In genomic region chr4:44772340-44772739, GRCh38 we compare ENCODE assay signal across 33 cellular contexts.
"Had no signal": no experiment of that assay in that cellular context is flagged by ENCODE, and none has a peak within 500 bp of the region (broad histone marks: within the 10 kb centered on the region; RNA-seq: fewer than 3 reads in every experiment).

No MANE protein-coding gene starts in this region.

- ATAC-seq: activated CD4-positive, CD25-positive, alpha-beta regulatory T cell treated with anti-CD3 and anti-CD28 coated beads, Interleukin-2, amount 50 U/mL, for 24 hours; activated CD8-positive, alpha-beta memory T cell treated with anti-CD3 and anti-CD28 coated beads, Interleukin-2, amount 10 ng/mL, durations not matched to agents 7 days and 5 days; activated CD8-positive, alpha-beta T cell treated with anti-CD3 and anti-CD28 coated beads, Interleukin-2, amount 10 ng/mL, durations not matched to agents 7 days and 5 days; activated naive CD8-positive, alpha-beta T cell treated with anti-CD3 and anti-CD28 coated beads, Interleukin-2, amount 50 U/mL, for 24 hours; esophagus mucosa; T-helper 17 cell had no signal

- H3K4me1 Mint-ChIP-seq: activated B cell treated with CpG ODN at 0.5 μM for 24 hours; activated CD8-positive, alpha-beta memory T cell treated with anti-CD3 and anti-CD28 coated beads, Interleukin-2, amount 10 ng/mL, durations not matched to agents 7 days and 5 days; activated naive CD4-positive, alpha-beta T cell treated with anti-CD3 and anti-CD28 coated beads, Interleukin-2, amount 50 U/mL, for 24 hours; activated naive CD8-positive, alpha-beta T cell treated with anti-CD3 and anti-CD28 coated beads for 36 hours; activated naive CD8-positive, alpha-beta T cell treated with anti-CD3 and anti-CD28 coated beads, Interleukin-2, amount 50 U/mL, for 24 hours; brain; central memory CD8-positive, alpha-beta T cell; endodermal cell; T-helper 17 cell had no signal

- H3K9me3 ChIP-seq: ascending aorta had no signal

- H3K27me3 Mint-ChIP-seq: activated CD8-positive, alpha-beta memory T cell treated with anti-CD3 and anti-CD28 coated beads, Interleukin-2, amount 10 ng/mL, durations not matched to agents 7 days and 5 days; dendritic cell treated with granulocyte-macrophage colony-stimulating factor and Interleukin-4, amounts not matched to agents 40 ng/mL and 50 ng/mL, for 4 days had no signal

- H3K9me3 Mint-ChIP-seq: central memory CD8-positive, alpha-beta T cell had no signal

- H3K27me3 ChIP-seq: ascending aorta, dorsolateral prefrontal cortex had no signal

- H3K4me3 Mint-ChIP-seq: activated B cell treated with CpG ODN at 0.5 μM for 24 hours; activated CD8-positive, alpha-beta memory T cell treated with anti-CD3 and anti-CD28 coated beads, Interleukin-2, amount 10 ng/mL, durations not matched to agents 7 days and 5 days; activated CD8-positive, alpha-beta T cell treated with anti-CD3 and anti-CD28 coated beads, Interleukin-2, amount 10 ng/mL, durations not matched to agents 7 days and 5 days; activated naive CD4-positive, alpha-beta T cell treated with anti-CD3 and anti-CD28 coated beads for 36 hours; activated naive CD4-positive, alpha-beta T cell treated with anti-CD3 and anti-CD28 coated beads, Interleukin-2, amount 50 U/mL, for 24 hours; activated naive CD8-positive, alpha-beta T cell treated with anti-CD3 and anti-CD28 coated beads for 36 hours; activated naive CD8-positive, alpha-beta T cell treated with anti-CD3 and anti-CD28 coated beads, Interleukin-2, amount 50 U/mL, for 24 hours; activated T-helper 1 cell treated with anti-CD3 and anti-CD28 coated beads, Interleukin-12 subunit alpha, Interleukin-12 subunit beta, Interleukin-2, Interleukin-4 antibody, amounts not matched to agents 30 ng/mL and 10 ng/mL and 1 ng/mL, durations not matched to agents 14 hours and 24 hours and 36 hours; brain; central memory CD8-positive, alpha-beta T cell; dendritic cell treated with granulocyte-macrophage colony-stimulating factor and Interleukin-4, amounts not matched to agents 40 ng/mL and 50 ng/mL, for 4 days; endodermal cell; T-helper 17 cell; T-helper 2 cell treated with Interferon-gamma antibody and Interleukin-4, amounts not matched to agents 5 μg/mL and 100 μg/mL, for 36 hours had no signal

- H3K27ac ChIP-seq: ascending aorta, coronary artery, dorsolateral prefrontal cortex, WERI-Rb-1 had no signal

- DNase-seq: activated B cell treated with CpG ODN at 0.5 μM for 24 hours; activated CD4-positive, alpha-beta T cell treated with anti-CD3 and anti-CD28 coated beads for 48 hours; activated CD4-positive, alpha-beta T cell treated with anti-CD3 and anti-CD28 coated beads, Interleukin-2, amount 50 U/mL, for 1 hour; activated CD4-positive, alpha-beta T cell treated with anti-CD3 and anti-CD28 coated beads, Interleukin-2, amount 50 U/mL, for 48 hours; activated CD8-positive, alpha-beta memory T cell treated with anti-CD3 and anti-CD28 coated beads, Interleukin-2, amount 10 ng/mL, durations not matched to agents 7 days and 5 days; activated CD8-positive, alpha-beta memory T cell treated with anti-CD3 and anti-CD28 coated beads, Interleukin-2, amount 50 U/mL, for 4 hours; activated CD8-positive, alpha-beta T cell treated with anti-CD3 and anti-CD28 coated beads, Interleukin-2, amount 10 ng/mL, durations not matched to agents 7 days and 5 days; activated effector memory CD4-positive, alpha-beta T cell treated with anti-CD3 and anti-CD28 coated beads, Interleukin-2, amount 50 U/mL, for 16 hours; activated naive CD4-positive, alpha-beta T cell treated with anti-CD3 and anti-CD28 coated beads for 36 hours; activated naive CD8-positive, alpha-beta T cell treated with anti-CD3 and anti-CD28 coated beads for 36 hours; activated naive CD8-positive, alpha-beta T cell treated with anti-CD3 and anti-CD28 coated beads, Interleukin-2, amount 50 U/mL, for 24 hours; activated T-cell treated with anti-CD3 and anti-CD28 coated beads, Interleukin-2, amount 50 U/mL, for 1 hour; activated T-cell treated with anti-CD3 and anti-CD28 coated beads, Interleukin-2, amount 50 U/mL, for 48 hours; dorsolateral prefrontal cortex; effector memory CD4-positive, alpha-beta T cell; endodermal cell; foreskin fibroblast; head of caudate nucleus; T-helper 1 cell; T-helper 17 cell; T1000; WERI-Rb-1 had no signal

- H3K36me3 Mint-ChIP-seq: activated CD8-positive, alpha-beta memory T cell treated with anti-CD3 and anti-CD28 coated beads, Interleukin-2, amount 10 ng/mL, durations not matched to agents 7 days and 5 days; activated naive CD4-positive, alpha-beta T cell treated with anti-CD3 and anti-CD28 coated beads, Interleukin-2, amount 50 U/mL, for 24 hours; activated naive CD8-positive, alpha-beta T cell treated with anti-CD3 and anti-CD28 coated beads for 36 hours; brain had no signal

- H3K27ac Mint-ChIP-seq: activated B cell treated with CpG ODN at 0.5 μM for 24 hours; activated CD8-positive, alpha-beta memory T cell treated with anti-CD3 and anti-CD28 coated beads, Interleukin-2, amount 10 ng/mL, durations not matched to agents 7 days and 5 days; activated CD8-positive, alpha-beta T cell treated with anti-CD3 and anti-CD28 coated beads, Interleukin-2, amount 10 ng/mL, durations not matched to agents 7 days and 5 days; activated naive CD4-positive, alpha-beta T cell treated with anti-CD3 and anti-CD28 coated beads for 36 hours; activated naive CD4-positive, alpha-beta T cell treated with anti-CD3 and anti-CD28 coated beads, Interleukin-2, amount 50 U/mL, for 24 hours; activated naive CD8-positive, alpha-beta T cell treated with anti-CD3 and anti-CD28 coated beads for 36 hours; activated naive CD8-positive, alpha-beta T cell treated with anti-CD3 and anti-CD28 coated beads, Interleukin-2, amount 50 U/mL, for 24 hours; activated T-helper 1 cell treated with anti-CD3 and anti-CD28 coated beads, Interleukin-12 subunit alpha, Interleukin-12 subunit beta, Interleukin-2, Interleukin-4 antibody, amounts not matched to agents 30 ng/mL and 10 ng/mL and 1 ng/mL, durations not matched to agents 14 hours and 24 hours and 36 hours; activated T-helper 2 cell treated with anti-CD3 and anti-CD28 coated beads, Interferon-gamma antibody, Interleukin-2, Interleukin-4, amounts not matched to agents 10 μg/mL and 5 μg/mL and 100 μg/mL, durations not matched to agents 14 hours and 24 hours and 36 hours; dendritic cell treated with granulocyte-macrophage colony-stimulating factor and Interleukin-4, amounts not matched to agents 40 ng/mL and 50 ng/mL, for 4 days; endodermal cell; T-helper 17 cell; T-helper 2 cell treated with Interferon-gamma antibody and Interleukin-4, amounts not matched to agents 5 μg/mL and 100 μg/mL, for 36 hours had no signal

- H3K36me3 ChIP-seq: ascending aorta, WERI-Rb-1 had no signal

- H3K4me3 ChIP-seq: ascending aorta, coronary artery, dorsolateral prefrontal cortex had no signal

- H3K4me1 ChIP-seq: ascending aorta had no signal
